Comparison of ENCODE assay signal across 16 cellular contexts in the genomic region with DNA sequence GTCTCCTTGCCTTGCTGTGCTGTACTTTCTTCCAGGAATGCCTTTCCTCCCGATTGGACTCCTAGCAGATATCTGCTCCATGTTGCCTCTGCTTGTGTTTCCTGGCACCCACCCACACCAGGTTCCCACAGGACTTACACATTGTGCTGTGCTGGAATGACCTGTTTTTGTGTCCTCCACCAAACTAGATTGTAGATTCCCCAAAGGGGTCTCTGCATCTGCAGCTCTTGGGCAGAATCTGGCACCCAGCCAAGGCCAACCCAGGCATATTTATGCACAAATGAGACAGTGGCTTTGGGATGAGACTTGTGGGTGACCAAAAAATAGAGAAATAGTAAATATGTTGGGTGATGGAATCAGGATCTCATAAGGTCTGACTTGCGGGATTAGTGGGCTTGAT.
DNase-seq lines count a peak whose midpoint lies in the region; TF ChIP-seq lines count a peak whose summit lies in the region.
"Had no signal": no experiment of that assay in that cellular context is flagged by ENCODE, and none has a peak within 500 bp of the region (broad histone marks: within the 10 kb centered on the region; RNA-seq: fewer than 3 reads in every experiment).

No MANE protein-coding gene starts in this region.

- TF ChIP-seq CTCF in A673 (conservative IDR thresholded peaks at IDR 0.05; ENCODE audit: low read depth, low read length) = no peak
- no peak for TF ChIP-seq CTCF in GM10248 (IDR thresholded peaks at IDR 0.05; ENCODE audit: control extremely low read depth, extremely low read depth, low read depth, missing control alignments)
- no peak for TF ChIP-seq CTCF in endothelial cell (IDR thresholded peaks at IDR 0.05; ENCODE audit: unreplicated experiment)

- no peaks in the 10 kb centered on the region for H3K9me3 ChIP-seq in A673 (ENCODE audit: low read depth, low read length, poor library complexity, severe bottlenecking)

- H4K8ac ChIP-seq in mesendoderm (ENCODE audit: low read depth, low read length) = no peak overlapping the region

- H3K27me3 ChIP-seq in A673 (replicated peaks; ENCODE audit: insufficient read depth, low read depth, low read length, poor library complexity) = no peaks in the 10 kb centered on the region
- peaks cover 5% of the 10 kb centered on the region for H3K27me3 ChIP-seq in mesendoderm (ENCODE audit: insufficient read depth, low read length, poor library complexity)

- H3K4me2 ChIP-seq in mesendoderm (ENCODE audit: low read length) = no peak overlapping the region
- H3K4me2 ChIP-seq: BLaER1 treated with 17β-estradiol and CSF1 and Interleukin-3, amounts not matched to agents 10 nM and 100 nM had no signal

- H3K79me2 ChIP-seq in mesendoderm (ENCODE audit: control insufficient read depth, insufficient read depth, low read length) = no peaks in the 10 kb centered on the region

- no peak overlapping the region for H2BK5ac ChIP-seq in mesendoderm (ENCODE audit: low read length)

- H2BK120ac ChIP-seq in mesendoderm (ENCODE audit: low read depth, low read length) = no peak overlapping the region

- no CpG with 5 or more reads among the region's 2 CpGs for WGBS in mesendoderm (ENCODE audit: extremely low coverage, insufficient coverage, low lambda C conversion rate)

- peaks cover 7% of the 10 kb centered on the region for H3K4me1 Mint-ChIP-seq in endothelial cell (ENCODE audit: unreplicated experiment)

- no peaks in the 10 kb centered on the region for H3K36me3 Mint-ChIP-seq in endothelial cell (ENCODE audit: low read depth, unreplicated experiment)
- H3K36me3 Mint-ChIP-seq: CD4-positive, CD25-positive, alpha-beta regulatory T cell had no signal

- H3K23ac ChIP-seq in mesendoderm (ENCODE audit: low read length) = no peak overlapping the region

- no peak overlapping the region for H4K5ac ChIP-seq in mesendoderm (ENCODE audit: low read length)

- no peak overlapping the region for H3K4me3 ChIP-seq in A673 (ENCODE audit: low read depth, low read length, poor library complexity, severe bottlenecking)
- H3K4me3 ChIP-seq in mesendoderm (ENCODE audit: low read length) = no peak overlapping the region
- H3K4me3 ChIP-seq: BLaER1 treated with 17β-estradiol and CSF1 and Interleukin-3, amounts not matched to agents 10 nM and 100 nM had no signal

- no TSS peak for BruUV-seq in A673 (replicated peaks; lab: Mats Ljungman, UMichigan)

- H3K4ac ChIP-seq in mesendoderm (ENCODE audit: low read depth, low read length) = no peak overlapping the region

- POLR2A ChIA-PET in A673 (lab: Charles Lee; ENCODE audit: low non-redundant PET) = no interaction called here
- POLR2A ChIA-PET in GM10248 (lab: Yijun Ruan, JAX) = no interaction called here

- no peak overlapping the region for H3K4me3 Mint-ChIP-seq in endothelial cell (ENCODE audit: unreplicated experiment)
- H3K4me3 Mint-ChIP-seq: CD4-positive, CD25-positive, alpha-beta regulatory T cell had no signal

- H3K27ac ChIP-seq in A673 (ENCODE audit: low read depth, low read length, poor library complexity, severe bottlenecking) = peak overlapping the region; percentile 18
- H3K27ac ChIP-seq in mesendoderm (ENCODE audit: low read depth, low read length) = no peak overlapping the region
- H3K27ac ChIP-seq: 22Rv1; BLaER1 treated with 17β-estradiol and CSF1 and Interleukin-3, amounts not matched to agents 10 nM and 100 nM had no signal

- H3K18ac ChIP-seq in mesendoderm (ENCODE audit: low read length) = no peak overlapping the region

- peaks cover 61% of the 10 kb centered on the region for H3K4me1 ChIP-seq in A673 (ENCODE audit: insufficient read depth, low read length, poor library complexity, severe bottlenecking)
- peaks cover 5% of the 10 kb centered on the region for H3K4me1 ChIP-seq in mesendoderm (ENCODE audit: control insufficient read depth, low read depth, low read length)

- H2AK5ac ChIP-seq in mesendoderm (ENCODE audit: low read length) = no peak overlapping the region

- peaks cover 10% of the 10 kb centered on the region for H3K27me3 Mint-ChIP-seq in endothelial cell (ENCODE audit: unreplicated experiment)

- H3K9ac ChIP-seq in mesendoderm (ENCODE audit: low read length) = no peak overlapping the region
- H3K9ac ChIP-seq: BLaER1 treated with 17β-estradiol and CSF1 and Interleukin-3, amounts not matched to agents 10 nM and 100 nM had no signal

- H3K36me3 ChIP-seq in A673 (ENCODE audit: insufficient read depth, low read length, poor library complexity, severe bottlenecking) (no peaks in the 10 kb centered on the region), mesendoderm (ENCODE audit: control insufficient read depth, insufficient read depth, low read length) (no peaks in the 10 kb centered on the region)
- H3K36me3 ChIP-seq: BLaER1 treated with 17β-estradiol and CSF1 and Interleukin-3, amounts not matched to agents 10 nM and 100 nM had no signal

- H2BK15ac ChIP-seq in mesendoderm (replicated peaks; ENCODE audit: low read depth) = no peak overlapping the region

- H3K9me3 Mint-ChIP-seq in endothelial cell (ENCODE audit: unreplicated experiment) = no peaks in the 10 kb centered on the region

- no peaks in the 10 kb centered on the region for H3K79me1 ChIP-seq in mesendoderm (ENCODE audit: low read length)

- CTCF ChIA-PET in A673 (lab: Charles Lee) (no interaction called here), GM10248 (lab: Yijun Ruan, JAX) (interaction anchor here (2.0 kb wide), 1 partner anchor 10 kb away, joined by 4 read pairs; no protein-coding TSS in a partner anchor)

- peak overlapping the region; percentile 15 for H3K56ac ChIP-seq in mesendoderm (ENCODE audit: low read length)

- no peak overlapping the region for H3K27ac Mint-ChIP-seq in endothelial cell (ENCODE audit: unreplicated experiment)
- H3K27ac Mint-ChIP-seq: CD4-positive, CD25-positive, alpha-beta regulatory T cell had no signal

- DNase-seq in DMS 273 (lab: John Stamatoyannopoulos, UW; ENCODE audit: unreplicated experiment) (peak; percentile 92), DMS 273 treated with DMSO at 0.1 percent for 48 hours (lab: John Stamatoyannopoulos, UW) (no peak), A673 (ENCODE audit: low spot score) (peak; percentile 75), astrocyte of the hippocampus (ENCODE audit: low read depth, low spot score) (peak; percentile 24), mesendoderm (no peak), GM10248 (ENCODE audit: extremely low spot score) (no peak), endothelial cell (ENCODE audit: low spot score) (no peak), ecto neural progenitor cell (ENCODE audit: low spot score) (no peak)
- DNase-seq: AML-193; Calu3; CD4-positive, CD25-positive, alpha-beta regulatory T cell; DMS153; DMS79 treated with DMSO at 0.1 percent for 48 hours; EL had no signal

- intact Hi-C loops in A673 (cut with micrococcal nuclease; ENCODE audit: unreplicated experiment) = no loop called here

Comparison
In these comparisons a context has a peak if more than half of its experiments do, and no peak if none do; other contexts are left out.
1. DNase-seq: peak in DMS 273 (single experiment), A673 (single experiment) and astrocyte of the hippocampus (single experiment); none in DMS 273 treated with DMSO at 0.1 percent for 48 hours (single experiment), mesendoderm (single experiment), GM10248 (single experiment), endothelial cell (single experiment) and ecto neural progenitor cell (single experiment).